ENCODE assay signal across 13 cellular contexts in the genomic region with DNA sequence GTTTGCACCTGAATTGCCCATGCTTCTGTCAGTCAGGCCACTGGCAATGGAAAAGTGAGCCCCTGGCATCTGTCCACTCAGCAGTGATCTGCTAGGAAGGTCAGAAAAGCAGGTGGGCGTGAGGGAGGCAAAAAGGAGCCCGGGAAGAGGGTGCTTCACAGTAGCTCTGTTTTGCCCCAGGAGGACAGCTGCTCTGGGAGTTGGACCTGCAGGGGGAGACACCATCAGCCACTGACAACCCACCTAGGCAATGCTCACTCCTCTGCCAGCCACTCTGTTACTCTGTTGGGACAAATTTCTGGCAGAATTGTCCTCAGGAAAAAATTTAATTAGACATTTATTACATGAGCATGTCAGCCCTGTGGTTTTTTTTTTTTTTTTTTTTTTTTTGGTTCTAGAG.
DNase-seq lines count a peak whose midpoint lies in the region; ATAC-seq and TF ChIP-seq lines count a peak whose summit lies in the region.
"Had no signal": no experiment of that assay in that cellular context is flagged by ENCODE, and none has a peak within 500 bp of the region (broad histone marks: within the 10 kb centered on the region; RNA-seq: fewer than 3 reads in every experiment).

No MANE protein-coding gene starts in this region.

- H3F3A ChIP-seq in GM23248 (ENCODE audit: insufficient read depth) = no peaks in the 10 kb centered on the region

- TF ChIP-seq EP300 in esophagus muscularis mucosa (IDR thresholded peaks at IDR 0.05) = no peak

- no peaks in the 10 kb centered on the region for H3K36me3 ChIP-seq in heart right ventricle
- no peaks in the 10 kb centered on the region for H3K36me3 ChIP-seq in OCI-LY3 (replicated peaks; ENCODE audit: low read depth, low read length)
- H3K36me3 ChIP-seq in esophagus muscularis mucosa = no peaks in the 10 kb centered on the region
- no peaks in the 10 kb centered on the region for H3K36me3 ChIP-seq in GM23248 (ENCODE audit: low read depth)
- H3K36me3 ChIP-seq: ovary, SJSA1 had no signal

- no peaks in the 10 kb centered on the region for H3K27me3 ChIP-seq in heart right ventricle
- H3K27me3 ChIP-seq in OCI-LY3 (ENCODE audit: low read depth, low read length) = no peaks in the 10 kb centered on the region
- no peaks in the 10 kb centered on the region for H3K27me3 ChIP-seq in esophagus muscularis mucosa
- H3K27me3 ChIP-seq in GM23248 (replicated peaks; ENCODE audit: insufficient read depth) = peaks cover 7% of the 10 kb centered on the region; the same call in 1 of the 2 replicates
- H3K27me3 ChIP-seq: ovary had no signal

- H3K9me3 ChIP-seq in heart right ventricle (peaks cover 0 to 9% (median 0%) of the 10 kb centered on the region in 11 donors), OCI-LY3 (ENCODE audit: insufficient read depth, low read length) (no peaks in the 10 kb centered on the region), esophagus muscularis mucosa (peaks cover 0 to 7% (median 0%) of the 10 kb centered on the region in 4 donors), GM23248 (ENCODE audit: low read depth) (no peaks in the 10 kb centered on the region)
- H3K9me3 ChIP-seq: ovary, SJSA1 had no signal

- H4K20me1 ChIP-seq in OCI-LY3 (ENCODE audit: insufficient read depth, low read length) = no peaks in the 10 kb centered on the region
- H4K20me1 ChIP-seq in GM23248 (ENCODE audit: insufficient read depth) = no peaks in the 10 kb centered on the region

- H2AFZ ChIP-seq in OCI-LY3 (ENCODE audit: low read depth, low read length) = no peak overlapping the region
- no peak overlapping the region for H2AFZ ChIP-seq in GM23248

- no peak overlapping the region for H3K4me3 ChIP-seq in heart right ventricle
- no peak overlapping the region for H3K4me3 ChIP-seq in OCI-LY3 (ENCODE audit: low read length)
- no peak overlapping the region for H3K4me3 ChIP-seq in esophagus muscularis mucosa
- H3K4me3 ChIP-seq in GM23248 = no peak overlapping the region
- H3K4me3 ChIP-seq: ovary, SJSA1 had no signal

- H3K4me1 ChIP-seq in heart right ventricle (no peaks in the 10 kb centered on the region), OCI-LY3 (ENCODE audit: low read length) (0 out of 2 replicates have a peak, but pooled peaks cover 4% of the 10 kb centered on the region), esophagus muscularis mucosa (no peaks in the 10 kb centered on the region), GM23248 (ENCODE audit: insufficient read depth) (no peaks in the 10 kb centered on the region)
- H3K4me1 ChIP-seq: SJSA1 had no signal

- H3K4me2 ChIP-seq in OCI-LY3 (ENCODE audit: low read length) (no peak overlapping the region), GM23248 (ENCODE audit: unreplicated experiment) (no peak overlapping the region)

- no peaks in the 10 kb centered on the region for H3K9me2 ChIP-seq in GM23248 (ENCODE audit: insufficient read depth)

- intact Hi-C loops in heart right ventricle (cut with DNase I) = no loop called here
- intact Hi-C loops in Right ventricle myocardium inferior (cut with DNase I) = no loop called here
- intact Hi-C loops in esophagus muscularis mucosa (cut with DNase I) = no loop called here

- WGBS in heart right ventricle, 2 donors = 73 to 76% methylated on average over 2 of the region's 2 CpGs
- 59% methylated on average over 2 of the region's 2 CpGs for WGBS in esophagus muscularis mucosa
- WGBS in GM23248 (ENCODE audit: low coverage in 1 of 2, low lambda C conversion rate in 2 of 2, missing lambda C conversion rate in 2 of 2), 2 experiments = 72 to 74% methylated on average over 2 of the region's 2 CpGs

- H3K27ac ChIP-seq in heart right ventricle (no peak overlapping the region), OCI-LY3 (ENCODE audit: low read length) (no peak overlapping the region), esophagus muscularis mucosa (replicated peaks in 1 of 4) (no peak overlapping the region), GM23248 (no peak overlapping the region)
- H3K27ac ChIP-seq: SJSA1 had no signal

- no peak for TF ChIP-seq POLR2A in esophagus muscularis mucosa (IDR thresholded peaks at IDR 0.05; ENCODE audit: low read depth)

- H3K79me2 ChIP-seq in OCI-LY3 (ENCODE audit: low read length) (no peaks in the 10 kb centered on the region), GM23248 (ENCODE audit: insufficient read depth) (no peaks in the 10 kb centered on the region)

- TF ChIP-seq CTCF in heart right ventricle (IDR thresholded peaks at IDR 0.05) = peak in 5 of 9 donors; percentile 8 to 33 (median 24)
- TF ChIP-seq CTCF in OCI-LY3 (IDR thresholded peaks at IDR 0.05; ENCODE audit: low read depth, low read length) = peak; percentile 41
- TF ChIP-seq CTCF in esophagus muscularis mucosa (IDR thresholded peaks at IDR 0.05) = peak in 2 of 3 experiments; percentile 7 to 13

- in situ Hi-C loops in GM23248 (cut with MboI) = no loop called here

- no peak overlapping the region for H3K9ac ChIP-seq in OCI-LY3 (ENCODE audit: low read length)
- no peak overlapping the region for H3K9ac ChIP-seq in GM23248

- DNase-seq in heart right ventricle (no peak), Right ventricle myocardium inferior (ENCODE audit: missing footprints) (no peak), esophagus muscularis mucosa (ENCODE audit: extremely low spot score) (no peak), GM23248 (no peak)
- no peak for DNase-seq in activated CD4-positive, alpha-beta T cell treated with anti-CD3 and anti-CD28 coated beads for 1 hour
- DNase-seq: activated naive CD8-positive, alpha-beta T cell treated with anti-CD3 and anti-CD28 coated beads, Interleukin-2, amount 10 ng/mL, durations not matched to agents 7 days and 5 days; C1 segment of cervical spinal cord; kidney had no signal

- ATAC-seq in heart right ventricle = peak in 1 of 8 donors; percentile 49
- no peak for ATAC-seq in Right ventricle myocardium inferior
- no peak for ATAC-seq in GM18520 (IDR thresholded peaks at IDR 0.05; ENCODE audit: unreplicated experiment)
- ATAC-seq in HG03571 (IDR thresholded peaks at IDR 0.05; ENCODE audit: unreplicated experiment) = no peak
